21 cellular contexts compared by ENCODE assay signal in the genomic region with DNA sequence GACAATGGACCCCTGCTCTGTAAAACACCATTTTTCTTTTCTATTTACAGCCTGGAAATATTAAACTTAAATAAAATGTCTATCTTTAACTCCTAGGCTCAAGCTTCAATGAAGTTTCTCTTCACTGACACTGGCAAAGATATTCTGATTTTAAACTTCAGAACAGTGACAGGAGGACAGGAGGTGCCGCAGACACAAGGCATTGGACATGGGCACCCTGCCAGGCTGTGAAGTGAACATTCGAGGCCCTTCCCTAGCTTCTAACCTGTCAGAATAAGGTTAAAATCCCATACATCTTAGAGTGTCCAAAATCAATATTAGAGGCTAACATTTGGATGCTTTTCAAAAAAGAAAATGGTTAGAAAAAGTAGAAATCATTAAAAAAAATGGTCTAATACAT. TPM values are rescaled to one million over a fixed set of nuclear protein-coding genes. Genes with fewer than 3 reads are reported as not detected.
"Had no signal": no experiment of that assay in that cellular context is flagged by ENCODE, and none has a peak within 500 bp of the region (broad histone marks: within the 10 kb centered on the region; RNA-seq: fewer than 3 reads in every experiment).

No MANE protein-coding gene starts in this region.

- H3K4me3 Mint-ChIP-seq: activated naive CD8-positive, alpha-beta T cell treated with anti-CD3 and anti-CD28 coated beads, Interleukin-2, amount 50 U/mL, for 24 hours; activated T-cell treated with anti-CD3 and anti-CD28 coated beads, Interleukin-2, amount 50 U/mL, for 4 hours; brain; T-cell had no signal

- ATAC-seq: activated naive CD4-positive, alpha-beta T cell treated with anti-CD3 and anti-CD28 coated beads, Interleukin-2, amount 50 U/mL, for 72 hours; activated naive CD8-positive, alpha-beta T cell treated with anti-CD3 and anti-CD28 coated beads, Interleukin-2, amount 50 U/mL, for 24 hours; activated T-cell treated with anti-CD3 and anti-CD28 coated beads, Interleukin-2, amount 50 U/mL, for 4 hours; PC-3; T-cell had no signal

- H3K36me3 ChIP-seq: WERI-Rb-1 had no signal

- H3K36me3 Mint-ChIP-seq: activated naive CD4-positive, alpha-beta T cell treated with anti-CD3 and anti-CD28 coated beads, Interleukin-2, amount 50 U/mL, for 72 hours; brain; T-cell had no signal

- H3K27me3 Mint-ChIP-seq: activated naive CD8-positive, alpha-beta T cell treated with anti-CD3 and anti-CD28 coated beads, Interleukin-2, amount 50 U/mL, for 24 hours; brain; T-cell had no signal

- H3K4me1 Mint-ChIP-seq: activated naive CD8-positive, alpha-beta T cell treated with anti-CD3 and anti-CD28 coated beads, Interleukin-2, amount 50 U/mL, for 24 hours had no signal

- H3K9me3 Mint-ChIP-seq: activated naive CD4-positive, alpha-beta T cell treated with anti-CD3 and anti-CD28 coated beads, Interleukin-2, amount 50 U/mL, for 72 hours; activated naive CD8-positive, alpha-beta T cell treated with anti-CD3 and anti-CD28 coated beads, Interleukin-2, amount 50 U/mL, for 24 hours; activated T-cell treated with anti-CD3 and anti-CD28 coated beads, Interleukin-2, amount 50 U/mL, for 4 hours; T-cell had no signal

- H3K27ac Mint-ChIP-seq: activated naive CD4-positive, alpha-beta T cell treated with anti-CD3 and anti-CD28 coated beads, Interleukin-2, amount 50 U/mL, for 72 hours; activated naive CD8-positive, alpha-beta T cell treated with anti-CD3 and anti-CD28 coated beads, Interleukin-2, amount 50 U/mL, for 24 hours; brain had no signal

- DNase-seq: activated CD4-positive, alpha-beta T cell treated with anti-CD3 and anti-CD28 coated beads for 48 hours; activated CD4-positive, alpha-beta T cell treated with anti-CD3 and anti-CD28 coated beads, Interleukin-2, amount 50 U/mL, for 4 hours; activated CD4-positive, CD25-positive, alpha-beta regulatory T cell treated with anti-CD3 and anti-CD28 coated beads, Interleukin-2, amount 50 U/mL, for 72 hours; activated effector memory CD4-positive, alpha-beta T cell treated with anti-CD3 and anti-CD28 coated beads, Interleukin-2, amount 50 U/mL, for 16 hours; activated naive CD4-positive, alpha-beta T cell treated with Interleukin-2 at 50 U/mL for 16 hours; activated naive CD8-positive, alpha-beta T cell treated with anti-CD3 and anti-CD28 coated beads, Interleukin-2, amount 50 U/mL, for 24 hours; activated T-cell treated with anti-CD3 and anti-CD28 coated beads, Interleukin-2, amount 50 U/mL, for 4 hours; amniotic stem cell; Karpas-422; NCI-H1105 treated with DMSO at 0.1 percent for 48 hours; NCI-H1436 treated with DMSO at 0.1 percent for 48 hours; NCI-H187; NCI-H2081; NCI-H446; NCI-H524; PC-3; SIG-M5; T-cell; WERI-Rb-1 had no signal

- H3K27ac ChIP-seq: WERI-Rb-1 had no signal

RNA-seq across cellular contexts. Expression of a gene that starts 9.2 kb away (rescaled TPM):
- total RNA-seq: activated naive CD4-positive, alpha-beta T cell treated with anti-CD3 and anti-CD28 coated beads, Interleukin-2, amount 50 U/mL, for 72 hours had no signal
